8 cellular contexts compared by ENCODE assay signal in genomic region chr17:80195671-80196529, GRCh38. TPM values are rescaled to one million over a fixed set of nuclear protein-coding genes. Genes with fewer than 3 reads are reported as not detected.
DNase-seq lines count a peak whose midpoint lies in the region; ATAC-seq and TF ChIP-seq lines count a peak whose summit lies in the region.

No MANE protein-coding gene starts in this region.

- H3K36me3 ChIP-seq in gastroesophageal sphincter = no peaks in the 10 kb centered on the region

- H3K4me1 ChIP-seq in gastroesophageal sphincter = peaks cover 0 to 13% (median 0%) of the 10 kb centered on the region in 3 donors

- H3K4me1 Mint-ChIP-seq in activated T-cell treated with anti-CD3 and anti-CD28 coated beads, Interleukin-2, amount 50 U/mL, for 4 hours (ENCODE audit: low read depth) = no peaks in the 10 kb centered on the region

- no peaks in the 10 kb centered on the region for H3K36me3 Mint-ChIP-seq in activated T-cell treated with anti-CD3 and anti-CD28 coated beads, Interleukin-2, amount 50 U/mL, for 4 hours (ENCODE audit: insufficient read depth)

- intact Hi-C loops in left colon (cut with DNase I, micrococcal nuclease) = no loop called here

- H3K27ac ChIP-seq in gastroesophageal sphincter = no peak overlapping the region

- WGBS in gastroesophageal sphincter (ENCODE audit: low coverage in 1 of 2), 2 donors = 47 to 52% methylated on average over 13 to 14 of the region's 27 CpGs

- TF ChIP-seq CTCF in gastroesophageal sphincter (IDR thresholded peaks at IDR 0.05) = peak in 3 of 4 experiments; percentile 65 to 84 (median 74)

- H3K9me3 ChIP-seq in gastroesophageal sphincter = no peaks in the 10 kb centered on the region

- H3K9me3 Mint-ChIP-seq in activated T-cell treated with anti-CD3 and anti-CD28 coated beads, Interleukin-2, amount 50 U/mL, for 4 hours = no peaks in the 10 kb centered on the region

- peaks cover 56% of the 10 kb centered on the region for H3K27me3 ChIP-seq in gastroesophageal sphincter

- no peak for TF ChIP-seq EP300 in gastroesophageal sphincter (IDR thresholded peaks at IDR 0.05)

- TF ChIP-seq POLR2A in gastroesophageal sphincter (IDR thresholded peaks at IDR 0.05) = no peak

- H3K27me3 Mint-ChIP-seq in activated T-cell treated with anti-CD3 and anti-CD28 coated beads, Interleukin-2, amount 50 U/mL, for 4 hours (ENCODE audit: low read depth) = peaks cover 3% of the 10 kb centered on the region

- peak; percentile 52 to 60 for ATAC-seq in activated T-cell treated with anti-CD3 and anti-CD28 coated beads, Interleukin-2, amount 50 U/mL, for 4 hours
- ATAC-seq in gastroesophageal sphincter = no peak
- ATAC-seq in GM21723 (IDR thresholded peaks at IDR 0.05; ENCODE audit: unreplicated experiment) = no peak
- no peak for ATAC-seq in left colon

- H3K4me3 Mint-ChIP-seq in activated T-cell treated with anti-CD3 and anti-CD28 coated beads, Interleukin-2, amount 50 U/mL, for 4 hours = no peak overlapping the region

- DNase-seq in D341Med (ENCODE audit: low spot score) (peak; percentile 87), MV-4-11 (lab: John Stamatoyannopoulos, UW) (peak; percentile 15), NCI-H1436 (lab: John Stamatoyannopoulos, UW) (no peak), left colon (no peak)
- peak; percentile 63 for DNase-seq in activated T-cell treated with anti-CD3 and anti-CD28 coated beads, Interleukin-2, amount 50 U/mL, for 4 hours
- DNase-seq in stimulated activated CD4-positive, alpha-beta T cell treated with anti-CD3 and anti-CD28 coated beads, TNF-alpha, amount 100 ng/mL, for 1 hour (ENCODE audit: low read depth in 3 of 3, low spot score in 1 of 3) = peak; percentile 28 to 53 (median 35)

- no peak overlapping the region for H3K4me3 ChIP-seq in gastroesophageal sphincter

RNA-seq across cellular contexts. Expression of gene SGSH, which starts 24.2 kb away (rescaled TPM):
- 10 to 100 TPM; 18.9 to 25.2 (median 19.1) TPM for total RNA-seq in activated T-cell treated with anti-CD3 and anti-CD28 coated beads, Interleukin-2, amount 50 U/mL, for 4 hours
- total RNA-seq in gastroesophageal sphincter (10 to 100 TPM; 16.8 to 39.2 (median 18.2) TPM), left colon (10 to 100 TPM; 51.2 to 54.9 TPM)

RNA-seq across cellular contexts. Expression of gene SLC26A11, which starts 24.3 kb away (rescaled TPM):
- 10 to 100 TPM; 15.8 to 16.5 (median 16.4) TPM for total RNA-seq in activated T-cell treated with anti-CD3 and anti-CD28 coated beads, Interleukin-2, amount 50 U/mL, for 4 hours
- 10 to 100 TPM in 3 of 4 donors, 1 to 10 TPM in 1; 7.9 to 19.7 (median 13.7) TPM for total RNA-seq in gastroesophageal sphincter
- 1 to 10 TPM; 9.4 to 10.0 TPM for total RNA-seq in left colon

RNA-seq across cellular contexts. Expression of gene CARD14, which starts 26.1 kb away (rescaled TPM):
- total RNA-seq in activated T-cell treated with anti-CD3 and anti-CD28 coated beads, Interleukin-2, amount 50 U/mL, for 4 hours = not detected
- total RNA-seq in gastroesophageal sphincter = under 1 TPM in 2 of 4 donors, not detected in 2; 0.78 to 0.81 TPM
- total RNA-seq in left colon = 1 to 10 TPM in 1 of 2 donors, under 1 TPM in 1; 0.64 to 1.3 TPM

RNA-seq across cellular contexts. Expression of gene EIF4A3, which starts 49.0 kb away (rescaled TPM):
- total RNA-seq in activated T-cell treated with anti-CD3 and anti-CD28 coated beads, Interleukin-2, amount 50 U/mL, for 4 hours = 100 to 1,000 TPM; 228 to 251 (median 230) TPM
- 10 to 100 TPM; 37.9 to 61.6 (median 49.0) TPM for total RNA-seq in gastroesophageal sphincter
- 10 to 100 TPM; 65.5 to 69.9 TPM for total RNA-seq in left colon

Comparison
In these comparisons a context has a peak if more than half of its experiments do, and no peak if none do; other contexts are left out.
1. DNase-seq: peak in D341Med (single experiment), MV-4-11 (single experiment), activated T-cell treated with anti-CD3 and anti-CD28 coated beads, Interleukin-2, amount 50 U/mL, for 4 hours (single experiment) and stimulated activated CD4-positive, alpha-beta T cell treated with anti-CD3 and anti-CD28 coated beads, TNF-alpha, amount 100 ng/mL, for 1 hour (3 of 3); none in NCI-H1436 (single experiment) and left colon (0 of 2).
2. ATAC-seq: peak in activated T-cell treated with anti-CD3 and anti-CD28 coated beads, Interleukin-2, amount 50 U/mL, for 4 hours (2 of 2); none in gastroesophageal sphincter (single experiment), GM21723 (single experiment) and left colon (single experiment).